ENCODE assay signal across 12 cellular contexts in genomic region chrX:65695849-65696248, GRCh38. TPM values are rescaled to one million over a fixed set of nuclear protein-coding genes. Genes with fewer than 3 reads are reported as not detected.
DNase-seq lines count a peak whose midpoint lies in the region; ATAC-seq lines count a peak whose summit lies in the region.
"Had no signal": no experiment of that assay in that cellular context is flagged by ENCODE, and none has a peak within 500 bp of the region (broad histone marks: within the 10 kb centered on the region; RNA-seq: fewer than 3 reads in every experiment).

No MANE protein-coding gene starts in this region.

- ATAC-seq in activated naive CD8-positive, alpha-beta T cell treated with anti-CD3 and anti-CD28 coated beads, Interleukin-2, amount 10 ng/mL, durations not matched to agents 7 days and 5 days (ENCODE audit: low read depth): no peak
- ATAC-seq in naive B cell (ENCODE audit: low read depth in 2 of 2): no peak
- ATAC-seq: GM23338 had no signal

- no peaks in the 10 kb centered on the region for H3K9me3 ChIP-seq in BLaER1 treated with 17β-estradiol and CSF1 and Interleukin-3, amounts not matched to agents 10 nM and 100 nM (replicated peaks in 1 of 11)
- H3K9me3 ChIP-seq in GM23248 (ENCODE audit: low read depth): no peaks in the 10 kb centered on the region
- H3K9me3 ChIP-seq: suprapubic skin had no signal

- H3K27me3 Mint-ChIP-seq in activated naive CD8-positive, alpha-beta T cell treated with anti-CD3 and anti-CD28 coated beads, Interleukin-2, amount 10 ng/mL, durations not matched to agents 7 days and 5 days: no peaks in the 10 kb centered on the region
- H3K27me3 Mint-ChIP-seq in naive B cell: no peaks in the 10 kb centered on the region

- H4K20me1 ChIP-seq in BLaER1 treated with 17β-estradiol and CSF1 and Interleukin-3, amounts not matched to agents 10 nM and 100 nM: peaks cover 12 to 47% (median 19%) of the 10 kb centered on the region in 11 experiments; a peak in 20 of 22 replicates
- H4K20me1 ChIP-seq in GM23248 (ENCODE audit: insufficient read depth): no peaks in the 10 kb centered on the region; the same call in 1 of the 2 replicates

- no peak for DNase-seq in GM23248
- no peak for DNase-seq in activated naive CD8-positive, alpha-beta T cell treated with anti-CD3 and anti-CD28 coated beads, Interleukin-2, amount 10 ng/mL, durations not matched to agents 7 days and 5 days
- DNase-seq in naive B cell: no peak
- DNase-seq in NCI-H1105 (lab: John Stamatoyannopoulos, UW): no peak
- DNase-seq in NCI-H2227 (lab: John Stamatoyannopoulos, UW; ENCODE audit: unreplicated experiment): no peak
- no peak for DNase-seq in stimulated activated CD8-positive, alpha-beta memory T cell treated with anti-CD3 and anti-CD28 coated beads, Interleukin-4, amount 100 ng/mL, for 48 hours
- no peak for DNase-seq in T1000 (lab: John Stamatoyannopoulos, UW)
- DNase-seq: NCI-H510A treated with DMSO at 0.1 percent for 48 hours; stimulated activated CD4-positive, alpha-beta T cell treated with anti-CD3 and anti-CD28 coated beads, Interleukin-2, amount 100 ng/mL, for 24 hours had no signal

- no peaks in the 10 kb centered on the region for H3K9me3 Mint-ChIP-seq in activated naive CD8-positive, alpha-beta T cell treated with anti-CD3 and anti-CD28 coated beads, Interleukin-2, amount 10 ng/mL, durations not matched to agents 7 days and 5 days
- H3K9me3 Mint-ChIP-seq in naive B cell: peaks cover 0 to 15% (median 0%) of the 10 kb centered on the region in 7 donors
- H3K9me3 Mint-ChIP-seq: GM23338 had no signal

- H3K9me2 ChIP-seq in GM23248 (ENCODE audit: insufficient read depth): no peaks in the 10 kb centered on the region

- in situ Hi-C loops in GM23248 (cut with MboI): no loop called here

- peaks cover 69 to 100% (median 96%) of the 10 kb centered on the region in 10 experiments for H3K4me1 ChIP-seq in BLaER1 treated with 17β-estradiol and CSF1 and Interleukin-3, amounts not matched to agents 10 nM and 100 nM
- H3K4me1 ChIP-seq in GM23248 (ENCODE audit: insufficient read depth): peaks cover 73% of the 10 kb centered on the region

- H2AFZ ChIP-seq in GM23248: no peak overlapping the region
- H2AFZ ChIP-seq: GM23338 had no signal

- H3K27ac Mint-ChIP-seq in activated naive CD8-positive, alpha-beta T cell treated with anti-CD3 and anti-CD28 coated beads, Interleukin-2, amount 10 ng/mL, durations not matched to agents 7 days and 5 days: peak overlapping the region; percentile 95
- H3K27ac Mint-ChIP-seq in naive B cell: peak overlapping the region; percentile 91 to 99 (median 96)

- H3K4me3 Mint-ChIP-seq in activated naive CD8-positive, alpha-beta T cell treated with anti-CD3 and anti-CD28 coated beads, Interleukin-2, amount 10 ng/mL, durations not matched to agents 7 days and 5 days: peak overlapping the region; percentile 88
- H3K4me3 Mint-ChIP-seq in naive B cell: peak overlapping the region in 7 of 8 donors; percentile 66 to 89 (median 85)
- H3K4me3 Mint-ChIP-seq: GM23338 had no signal

- H3F3A ChIP-seq in GM23248 (ENCODE audit: insufficient read depth): peaks cover 39% of the 10 kb centered on the region

- H3K36me3 Mint-ChIP-seq in activated naive CD8-positive, alpha-beta T cell treated with anti-CD3 and anti-CD28 coated beads, Interleukin-2, amount 10 ng/mL, durations not matched to agents 7 days and 5 days: peaks cover 16% of the 10 kb centered on the region
- peaks cover 0 to 8% of the 10 kb centered on the region in 2 donors for H3K36me3 Mint-ChIP-seq in naive B cell

- H3K36me3 ChIP-seq in BLaER1 treated with 17β-estradiol and CSF1 and Interleukin-3, amounts not matched to agents 10 nM and 100 nM: peaks cover 3 to 32% (median 19%) of the 10 kb centered on the region in 11 experiments; a peak in 16 of 22 replicates
- no peaks in the 10 kb centered on the region for H3K36me3 ChIP-seq in GM23248 (ENCODE audit: low read depth)
- H3K36me3 ChIP-seq: suprapubic skin had no signal

- 93 to 95% methylated on average over 1 of the region's 1 CpG for WGBS in GM23248 (ENCODE audit: low coverage in 1 of 2, low lambda C conversion rate in 2 of 2, missing lambda C conversion rate in 2 of 2), 2 experiments

- peak overlapping the region; percentile 73 to 99 (median 97); a peak in 21 of 22 replicates for H3K27ac ChIP-seq in BLaER1 treated with 17β-estradiol and CSF1 and Interleukin-3, amounts not matched to agents 10 nM and 100 nM
- peak overlapping the region; percentile 52 for H3K27ac ChIP-seq in GM23248
- H3K27ac ChIP-seq: suprapubic skin had no signal

- POLR2A ChIA-PET in activated naive CD8-positive, alpha-beta T cell treated with anti-CD3 and anti-CD28 coated beads, Interleukin-2, amount 10 ng/mL, durations not matched to agents 7 days and 5 days (lab: Charles Lee): interaction anchor here (0.7 kb wide), 1 partner anchor 10 kb away, joined by 4 read pairs; no protein-coding TSS in a partner anchor

- peaks cover 63% of the 10 kb centered on the region for H3K4me1 Mint-ChIP-seq in activated naive CD8-positive, alpha-beta T cell treated with anti-CD3 and anti-CD28 coated beads, Interleukin-2, amount 10 ng/mL, durations not matched to agents 7 days and 5 days
- peaks cover 65 to 99% (median 75%) of the 10 kb centered on the region in 3 donors for H3K4me1 Mint-ChIP-seq in naive B cell

- peaks cover 100% of the 10 kb centered on the region for H3K79me2 ChIP-seq in GM23248 (ENCODE audit: insufficient read depth)

- peak overlapping the region; percentile 82 to 96 (median 91) for H3K4me2 ChIP-seq in BLaER1 treated with 17β-estradiol and CSF1 and Interleukin-3, amounts not matched to agents 10 nM and 100 nM
- H3K4me2 ChIP-seq in GM23248 (ENCODE audit: unreplicated experiment): no peak overlapping the region
- H3K4me2 ChIP-seq: GM23338 had no signal

- peak overlapping the region in 4 of 10 experiments; percentile 21 to 62 (median 39); a peak in 7 of 20 replicates for H3K4me3 ChIP-seq in BLaER1 treated with 17β-estradiol and CSF1 and Interleukin-3, amounts not matched to agents 10 nM and 100 nM
- H3K4me3 ChIP-seq in GM23248: no peak overlapping the region
- H3K4me3 ChIP-seq: GM23338, suprapubic skin had no signal

- peak overlapping the region; percentile 70 to 88 (median 86); a peak in 19 of 22 replicates for H3K9ac ChIP-seq in BLaER1 treated with 17β-estradiol and CSF1 and Interleukin-3, amounts not matched to agents 10 nM and 100 nM
- H3K9ac ChIP-seq in GM23248: peak overlapping the region; percentile 27; the same call in 1 of the 2 replicates

- H3K27me3 ChIP-seq in BLaER1 treated with 17β-estradiol and CSF1 and Interleukin-3, amounts not matched to agents 10 nM and 100 nM: peaks cover 0 to 9% (median 0%) of the 10 kb centered on the region in 11 experiments; a peak in 1 of 22 replicates
- no peaks in the 10 kb centered on the region for H3K27me3 ChIP-seq in GM23248 (replicated peaks; ENCODE audit: insufficient read depth)
- H3K27me3 ChIP-seq: suprapubic skin had no signal

RNA-seq across cellular contexts. Expression of gene MSN, which starts 28.4 kb away (rescaled TPM):
- 281 and 286 TPM in 2 replicates for total RNA-seq in GM23248 (2014; rRNA removed; shearing (Covaris generic))
- polyA plus RNA-seq in GM23248 (2016; fragmentation: Nextera tagmentation; extraction: Ambion mirVana) (268 and 285 TPM in 2 replicates), naive B cell (ENCODE audit: low read depth in 6 of 6) (100 to 1,000 TPM; 494 to 728 (median 559) TPM)
- total RNA-seq in activated naive CD8-positive, alpha-beta T cell treated with anti-CD3 and anti-CD28 coated beads, Interleukin-2, amount 10 ng/mL, durations not matched to agents 7 days and 5 days: 100 to 1,000 TPM; 483 to 487 TPM
